In genomic region chr9:109319631-109320233, GRCh38 we compare ENCODE assay signal across 9 cellular contexts. TPM values are rescaled to one million over a fixed set of nuclear protein-coding genes. Genes with fewer than 3 reads are reported as not detected.
A peak's percentile ranks its signal among the peaks of the same experiment; 100 is the strongest.
DNase-seq lines count a peak whose midpoint lies in the region; ATAC-seq and TF ChIP-seq lines count a peak whose summit lies in the region.
"Had no signal": no experiment of that assay in that cellular context is flagged by ENCODE, and none has a peak within 500 bp of the region (broad histone marks: within the 10 kb centered on the region; RNA-seq: fewer than 3 reads in every experiment).

No MANE protein-coding gene starts in this region.

- 2 to 18% methylated on average over 9 to 12 of the region's 39 CpGs for WGBS in gastroesophageal sphincter (ENCODE audit: low coverage in 1 of 2), 2 donors

- peak; percentile 54 for DNase-seq in Daoy (ENCODE audit: low read depth)
- DNase-seq in SK-N-DZ (ENCODE audit: low spot score) = peak; percentile 9
- DNase-seq in fibroblast of pulmonary artery (ENCODE audit: low read depth) = no peak
- DNase-seq in retinal pigment epithelial cell (ENCODE audit: low read depth) = no peak
- DNase-seq in GM19240 (ENCODE audit: insufficient read length, low spot score) = no peak
- DNase-seq in NCI-H2029 (lab: John Stamatoyannopoulos, UW) = no peak

- H3K4me3 ChIP-seq in fibroblast of pulmonary artery (replicated peaks; ENCODE audit: low read depth, low read length) = peak overlapping the region; percentile 22
- H3K4me3 ChIP-seq in retinal pigment epithelial cell (ENCODE audit: low read length) = peak overlapping the region; percentile 55
- H3K4me3 ChIP-seq in gastroesophageal sphincter = peak overlapping the region in 1 of 2 donors; percentile 56
- H3K4me3 ChIP-seq: K562 had no signal

- TF ChIP-seq POLR2A in gastroesophageal sphincter (IDR thresholded peaks at IDR 0.05) = no peak

- no peaks in the 10 kb centered on the region for H3K36me3 ChIP-seq in gastroesophageal sphincter

- TF ChIP-seq EP300 in gastroesophageal sphincter (IDR thresholded peaks at IDR 0.05) = no peak

- TF ChIP-seq CTCF in fibroblast of pulmonary artery (IDR thresholded peaks at IDR 0.05; ENCODE audit: low read length, missing control alignments) (no peak), retinal pigment epithelial cell (conservative IDR thresholded peaks at IDR 0.05; ENCODE audit: low read depth, low read length) (no peak), gastroesophageal sphincter (IDR thresholded peaks at IDR 0.05) (no peak)

- H3K4me1 ChIP-seq in gastroesophageal sphincter = peaks cover 0 to 18% (median 0%) of the 10 kb centered on the region in 3 donors

- no peaks in the 10 kb centered on the region for H3K9me3 ChIP-seq in gastroesophageal sphincter

- H3K27me3 ChIP-seq in gastroesophageal sphincter = peaks cover 51% of the 10 kb centered on the region

- peak; percentile 8 for ATAC-seq in GM21786 (IDR thresholded peaks at IDR 0.05; ENCODE audit: unreplicated experiment)
- no peak for ATAC-seq in gastroesophageal sphincter

- no peak overlapping the region for H3K27ac ChIP-seq in gastroesophageal sphincter

RNA-seq across cellular contexts. Expression of gene EPB41L4B, which starts 1.1 kb away (rescaled TPM):
- total RNA-seq in Daoy (2014; rRNA removed; shearing (Covaris generic)) = 12.9 and 14.0 TPM in 2 replicates
- polyA plus RNA-seq in SK-N-DZ (2014; cell fraction: cytosol; rRNA removed) = 2.9 and 3.1 TPM in 2 replicates
- polyA plus RNA-seq in SK-N-DZ (2014; cell fraction: nucleus; rRNA removed) = 6.7 and 7.1 TPM in 2 replicates
- total RNA-seq in gastroesophageal sphincter = 1 to 10 TPM in 3 of 4 donors, not detected in 1; 1.2 to 1.7 (median 1.4) TPM

Comparison
In these comparisons a context has a peak if more than half of its experiments do, and no peak if none do; other contexts are left out.
1. DNase-seq: peak in Daoy (single experiment) and SK-N-DZ (single experiment); none in fibroblast of pulmonary artery (single experiment), retinal pigment epithelial cell (single experiment), GM19240 (single experiment) and NCI-H2029 (single experiment).